ENCODE assay signal across 7 cellular contexts in the genomic region with DNA sequence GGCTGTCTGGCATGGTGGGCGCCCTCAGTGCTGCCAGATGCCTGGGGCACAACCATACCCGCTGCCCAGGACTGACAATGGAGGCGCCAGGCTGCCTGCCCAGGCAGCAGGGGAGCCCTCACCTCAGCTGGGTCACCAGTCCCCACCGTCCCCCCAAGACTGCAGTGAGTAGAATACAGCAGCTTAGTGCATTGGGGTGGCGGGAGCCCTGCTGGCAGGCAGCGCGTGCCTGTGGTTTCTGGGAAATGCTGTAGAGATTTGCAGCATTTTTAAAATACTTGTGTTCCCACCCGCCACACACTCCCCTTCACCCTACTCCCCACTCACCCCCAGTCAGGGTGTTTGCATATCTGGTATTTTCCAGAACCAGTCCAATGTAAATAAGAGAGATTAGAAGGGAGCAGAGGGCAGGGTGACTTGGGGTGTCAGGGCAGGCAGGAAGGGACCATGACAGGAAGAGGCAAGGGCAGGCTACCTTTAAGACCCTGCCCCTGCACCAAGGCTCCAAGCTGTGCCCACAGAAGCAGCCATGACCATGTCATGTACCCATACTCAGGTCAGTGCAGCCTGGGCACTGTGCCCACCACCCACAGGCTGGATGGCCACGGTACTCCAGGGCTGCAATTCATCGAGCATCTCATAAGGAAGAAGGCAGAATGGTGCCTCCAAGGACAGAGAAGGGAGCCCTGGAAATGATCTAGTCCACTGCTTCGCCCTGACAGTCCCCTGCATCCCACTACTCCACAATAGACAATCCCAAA. TPM values are rescaled to one million over a fixed set of nuclear protein-coding genes. Genes with fewer than 3 reads are reported as not detected.
DNase-seq lines count a peak whose midpoint lies in the region; ATAC-seq and TF ChIP-seq lines count a peak whose summit lies in the region.

No MANE protein-coding gene starts in this region.

- no peak for ATAC-seq in mucosa of descending colon

- H3K27me3 ChIP-seq in GM23248 (replicated peaks; ENCODE audit: insufficient read depth) (no peaks in the 10 kb centered on the region), stomach (no peaks in the 10 kb centered on the region)

- H3K36me3 ChIP-seq in GM23248 (ENCODE audit: low read depth) (no peaks in the 10 kb centered on the region), stomach (peaks cover 0 to 8% (median 4%) of the 10 kb centered on the region in 4 donors), mucosa of descending colon (ENCODE audit: low read depth) (no peaks in the 10 kb centered on the region)

- no peak for TF ChIP-seq POLR2A in stomach (IDR thresholded peaks at IDR 0.05)

- H2AFZ ChIP-seq in GM23248, result no peak overlapping the region

- H3K9ac ChIP-seq in GM23248, result no peak overlapping the region

- no peak for TF ChIP-seq EP300 in stomach (IDR thresholded peaks at IDR 0.05)

- no peaks in the 10 kb centered on the region for H3K9me2 ChIP-seq in GM23248 (ENCODE audit: insufficient read depth)

- no peaks in the 10 kb centered on the region for H3K9me3 ChIP-seq in GM23248 (ENCODE audit: low read depth)
- H3K9me3 ChIP-seq in stomach, result no peaks in the 10 kb centered on the region
- no peaks in the 10 kb centered on the region for H3K9me3 ChIP-seq in mucosa of descending colon

- no peak overlapping the region for H3K4me3 ChIP-seq in GM23248
- H3K4me3 ChIP-seq in stomach, result peak overlapping the region in 2 of 4 donors; percentile 1 to 6
- H3K4me3 ChIP-seq in mucosa of descending colon, result no peak overlapping the region

- intact Hi-C loops in stomach (cut with DNase I; ENCODE audit: low total_unique reads), result no loop called here
- intact Hi-C loops in mucosa of descending colon (cut with DNase I, micrococcal nuclease), result loop anchor here in 1 of 2 donors (10.0 kb wide), 1 partner anchor 136 kb away; a partner anchor contains a TSS

- in situ Hi-C loops in GM23248 (cut with MboI), result no loop called here

- 0 out of 2 replicates have a peak, but pooled peaks cover 5% of the 10 kb centered on the region for H3F3A ChIP-seq in GM23248 (ENCODE audit: insufficient read depth)

- H4K20me1 ChIP-seq in GM23248 (ENCODE audit: insufficient read depth), result no peaks in the 10 kb centered on the region

- DNase-seq in GM23248 (peak; percentile 32), fibroblast of the conjunctiva (ENCODE audit: low read depth) (peak; percentile 33), stomach (no peak), Kasumi-1 (lab: John Stamatoyannopoulos, UW) (no peak), mucosa of descending colon (no peak), DMS53 (lab: John Stamatoyannopoulos, UW) (no peak)

- no peak overlapping the region for H3K4me2 ChIP-seq in GM23248 (ENCODE audit: unreplicated experiment)

- peaks cover 5% of the 10 kb centered on the region for H3K79me2 ChIP-seq in GM23248 (ENCODE audit: insufficient read depth)

- WGBS in GM23248 (ENCODE audit: low coverage in 1 of 2, low lambda C conversion rate in 2 of 2, missing lambda C conversion rate in 2 of 2), 2 experiments, result 73 to 76% methylated on average over 11 of the region's 11 CpGs
- WGBS in stomach, 5 donors, result 26 to 56% (median 37%) methylated on average over 7 to 11 of the region's 11 CpGs

- TF ChIP-seq CTCF in VCaP (conservative IDR thresholded peaks at IDR 0.05), result no peak
- no peak for TF ChIP-seq CTCF in stomach (IDR thresholded peaks at IDR 0.05)
- TF ChIP-seq CTCF in mucosa of descending colon (IDR thresholded peaks at IDR 0.05), result no peak

- H3K27ac ChIP-seq in GM23248 (no peak overlapping the region), VCaP (peak overlapping the region; percentile 3; the same call in 1 of the 2 replicates), stomach (peak overlapping the region; percentile 62 to 82 (median 78))

- peaks cover 42% of the 10 kb centered on the region for H3K4me1 ChIP-seq in GM23248 (ENCODE audit: insufficient read depth)
- H3K4me1 ChIP-seq in stomach, result peaks cover 71 to 93% (median 87%) of the 10 kb centered on the region in 4 donors
- H3K4me1 ChIP-seq in mucosa of descending colon (ENCODE audit: low read depth), result peaks cover 58% of the 10 kb centered on the region

RNA-seq across cellular contexts. Expression of a gene that starts 21.5 kb away (rescaled TPM):
- 30.5 and 33.9 TPM in 2 replicates for total RNA-seq in GM23248 (2014; rRNA removed; shearing (Covaris generic))
- polyA plus RNA-seq in GM23248 (2016; fragmentation: Nextera tagmentation; extraction: Ambion mirVana) (12.6 and 16.0 TPM in 2 replicates), stomach (10 to 100 TPM; 16.5 to 30.3 (median 28.2) TPM)
- total RNA-seq in stomach (100 to 1,000 TPM in 3 of 5 donors, 10 to 100 TPM in 2; 42.8 to 305 (median 121) TPM), mucosa of descending colon (100 to 1,000 TPM in 1 of 3 donors, 10 to 100 TPM in 2; 84.9 to 111 (median 93.3) TPM)

Comparison
In these comparisons a context has a peak if more than half of its experiments do, and no peak if none do; other contexts are left out.
1. DNase-seq: peak in GM23248 (single experiment) and fibroblast of the conjunctiva (single experiment); none in stomach (single experiment), Kasumi-1 (0 of 2), mucosa of descending colon (0 of 3) and DMS53 (single experiment).